ENCODE assay signal across 1 cellular context in the genomic region with DNA sequence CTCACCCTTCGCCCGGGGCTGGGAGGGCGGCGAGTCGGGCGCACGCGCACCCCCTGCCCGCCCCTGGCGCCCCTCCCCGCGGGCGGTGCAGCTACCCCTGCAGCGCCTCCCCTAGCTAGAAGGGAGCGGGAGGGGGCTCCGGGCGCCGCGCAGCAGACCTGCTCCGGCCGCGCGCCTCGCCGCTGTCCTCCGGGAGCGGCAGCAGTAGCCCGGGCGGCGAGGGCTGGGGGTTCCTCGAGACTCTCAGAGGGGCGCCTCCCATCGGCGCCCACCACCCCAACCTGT.
TF ChIP-seq lines count a peak whose summit lies in the region.

A gene with protein sequence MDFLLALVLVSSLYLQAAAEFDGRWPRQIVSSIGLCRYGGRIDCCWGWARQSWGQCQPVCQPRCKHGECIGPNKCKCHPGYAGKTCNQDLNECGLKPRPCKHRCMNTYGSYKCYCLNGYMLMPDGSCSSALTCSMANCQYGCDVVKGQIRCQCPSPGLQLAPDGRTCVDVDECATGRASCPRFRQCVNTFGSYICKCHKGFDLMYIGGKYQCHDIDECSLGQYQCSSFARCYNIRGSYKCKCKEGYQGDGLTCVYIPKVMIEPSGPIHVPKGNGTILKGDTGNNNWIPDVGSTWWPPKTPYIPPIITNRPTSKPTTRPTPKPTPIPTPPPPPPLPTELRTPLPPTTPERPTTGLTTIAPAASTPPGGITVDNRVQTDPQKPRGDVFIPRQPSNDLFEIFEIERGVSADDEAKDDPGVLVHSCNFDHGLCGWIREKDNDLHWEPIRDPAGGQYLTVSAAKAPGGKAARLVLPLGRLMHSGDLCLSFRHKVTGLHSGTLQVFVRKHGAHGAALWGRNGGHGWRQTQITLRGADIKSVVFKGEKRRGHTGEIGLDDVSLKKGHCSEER (plus strand): TSS at position 148 of the 285 bp plus-strand sequence. CDS start 182 bp downstream, outside the sequence.

TF ChIP-seq in SK-N-SH treated with all-trans-retinoic acid at 6 μM for 48 hours, 23 proteins besides CTCF, POLR2A, EP300 and RAD21 (continued from another document):
- TF ChIP-seq ZNF565 (CRISPR knock-in tag; conservative IDR thresholded peaks at IDR 0.05; ENCODE audit: low read depth): no peak
- TF ChIP-seq RARB (CRISPR knock-in tag; IDR thresholded peaks at IDR 0.05): no peak
- TF ChIP-seq ISL1 (CRISPR knock-in tag; IDR thresholded peaks at IDR 0.05): no peak
- no peak for TF ChIP-seq ZFP30 (CRISPR knock-in tag; IDR thresholded peaks at IDR 0.05)
- TF ChIP-seq ZFP3 (CRISPR knock-in tag; IDR thresholded peaks at IDR 0.05): no peak
